In genomic region chr11:64778223-64778472, GRCh38 we compare ENCODE assay signal across 8 cellular contexts. TPM values are rescaled to one million over a fixed set of nuclear protein-coding genes. Genes with fewer than 3 reads are reported as not detected.
A peak's percentile ranks its signal among the peaks of the same experiment; 100 is the strongest.
DNase-seq lines count a peak whose midpoint lies in the region; ATAC-seq and TF ChIP-seq lines count a peak whose summit lies in the region.

No MANE protein-coding gene starts in this region.

- peak overlapping the region; percentile 99 for H3K27ac Mint-ChIP-seq in activated B cell treated with CpG ODN at 0.5 μM for 24 hours

- BruUV-seq in A673 (replicated peaks; lab: Mats Ljungman, UMichigan): no TSS peak

- no peaks in the 10 kb centered on the region for H3K9me3 Mint-ChIP-seq in activated B cell treated with CpG ODN at 0.5 μM for 24 hours

- H3K4me3 ChIP-seq in A673 (ENCODE audit: low read depth, low read length, poor library complexity, severe bottlenecking) (peak overlapping the region; percentile 80), H7 (ENCODE audit: insufficient read depth, low read depth, low read length) (peak overlapping the region; percentile 91), iPS-18a (ENCODE audit: low read length) (peak overlapping the region; percentile 58)

- H3K36me3 ChIP-seq in A673 (ENCODE audit: insufficient read depth, low read length, poor library complexity, severe bottlenecking) (peaks cover 44% of the 10 kb centered on the region), H7 (replicated peaks; ENCODE audit: control insufficient read depth, insufficient read depth, low read length) (peaks cover 34% of the 10 kb centered on the region), iPS-18a (ENCODE audit: control insufficient read depth, low read depth, low read length) (peaks cover 42% of the 10 kb centered on the region)

- DNase-seq in A673 (ENCODE audit: low spot score) (no peak), H7 (no peak), activated B cell treated with CpG ODN at 0.5 μM for 24 hours (no peak), AG08396 (ENCODE audit: low spot score) (no peak), NCI-H2081 treated with DMSO at 0.1 percent for 48 hours (lab: John Stamatoyannopoulos, UW) (no peak), occipital lobe (lab: John Stamatoyannopoulos, UW) (no peak)

- H3K27me3 ChIP-seq in A673 (replicated peaks; ENCODE audit: insufficient read depth, low read depth, low read length, poor library complexity) (no peaks in the 10 kb centered on the region), H7 (ENCODE audit: control insufficient read depth, insufficient read depth, low read length) (no peaks in the 10 kb centered on the region), iPS-18a (ENCODE audit: control insufficient read depth, insufficient read depth, low read length) (no peaks in the 10 kb centered on the region)

- POLR2A ChIA-PET in A673 (lab: Charles Lee; ENCODE audit: low non-redundant PET) (interaction anchor here (0.8 to 0.9 kb wide), 2 partner anchors 10 to 90 kb away, joined by 4 read pairs; no protein-coding TSS in a partner anchor), activated B cell treated with CpG ODN at 0.5 μM for 24 hours (lab: Charles Lee) (interaction anchor here (0.6 to 6.5 kb wide), 35 partner anchors 10 to 1988 kb away, joined by 3 to 197 read pairs (median 7); partner anchors contain the start of genes ARL2, CFL1, DPF2 and EHD1)

- peak; percentile 1 for ATAC-seq in activated B cell treated with CpG ODN at 0.5 μM for 24 hours (ENCODE audit: low read depth)

- H3K4me3 Mint-ChIP-seq in activated B cell treated with CpG ODN at 0.5 μM for 24 hours: peak overlapping the region; percentile 88

- CTCF ChIA-PET in A673 (lab: Charles Lee): interaction anchor here (0.5 to 1.0 kb wide), 4 partner anchors 10 to 110 kb away, joined by 3 to 6 read pairs (median 3); no protein-coding TSS in a partner anchor
- CTCF ChIA-PET in activated B cell treated with CpG ODN at 0.5 μM for 24 hours (lab: Charles Lee): interaction anchor here (0.9 to 1.4 kb wide), 4 partner anchors 21 to 89 kb away, joined by 3 to 4 read pairs (median 4); partner anchors contain the start of gene CDC42BPG

- intact Hi-C loops in A673 (cut with micrococcal nuclease; ENCODE audit: unreplicated experiment) (loop anchor here (2.0 to 5.0 kb wide), 2 partner anchors 67 to 1079 kb away; partner anchors contain the start of genes CDC42BPG and CFL1), activated B cell treated with CpG ODN at 0.5 μM for 24 hours (cut with micrococcal nuclease) (loop anchor here (1.0 to 10.0 kb wide), 9 partner anchors 24 to 533 kb away; partner anchors contain the start of genes ATG2A, EHD1, FKBP2 and MEN1)

- peaks cover 25% of the 10 kb centered on the region for H3K4me1 ChIP-seq in A673 (ENCODE audit: insufficient read depth, low read length, poor library complexity, severe bottlenecking)
- H3K4me1 ChIP-seq in iPS-18a (ENCODE audit: control insufficient read depth, low read depth, low read length): peaks cover 5% of the 10 kb centered on the region

- peaks cover 79% of the 10 kb centered on the region for H3K4me1 Mint-ChIP-seq in activated B cell treated with CpG ODN at 0.5 μM for 24 hours

- H3K27me3 Mint-ChIP-seq in activated B cell treated with CpG ODN at 0.5 μM for 24 hours: no peaks in the 10 kb centered on the region

- no peaks in the 10 kb centered on the region for H3K9me3 ChIP-seq in A673 (ENCODE audit: low read depth, low read length, poor library complexity, severe bottlenecking)
- H3K9me3 ChIP-seq in iPS-18a (ENCODE audit: control insufficient read depth, low read depth, low read length): no peaks in the 10 kb centered on the region

- TF ChIP-seq CTCF in A673 (conservative IDR thresholded peaks at IDR 0.05; ENCODE audit: low read depth, low read length): no peak
- TF ChIP-seq CTCF in activated B cell treated with CpG ODN at 0.5 μM for 24 hours (IDR thresholded peaks at IDR 0.05): no peak

- peak overlapping the region; percentile 55 for H3K9ac ChIP-seq in iPS-18a (ENCODE audit: low read length)

- H3K27ac ChIP-seq in A673 (ENCODE audit: low read depth, low read length, poor library complexity, severe bottlenecking) (peak overlapping the region; percentile 99), iPS-18a (ENCODE audit: low read length) (no peak overlapping the region), temporal lobe (ENCODE audit: low read depth, low read length) (peak overlapping the region; percentile 97)

- H3K36me3 Mint-ChIP-seq in activated B cell treated with CpG ODN at 0.5 μM for 24 hours (ENCODE audit: low read depth): peaks cover 46% of the 10 kb centered on the region

RNA-seq across cellular contexts. Expression of gene SF1, which starts 0.2 kb away (rescaled TPM):
- total RNA-seq in A673 (2021) (467 and 472 TPM in 2 replicates), activated B cell treated with CpG ODN at 0.5 μM for 24 hours (640 and 687 TPM in 2 replicates), temporal lobe (93.2 TPM), occipital lobe (80.0 TPM)
- total RNA-seq in H7 (2014; rRNA removed; shearing (Covaris generic)): 66.5 and 80.0 TPM in 2 replicates

RNA-seq across cellular contexts. Expression of gene PYGM, which starts 18.4 kb away (rescaled TPM):
- 2.4 and 2.9 TPM in 2 replicates for total RNA-seq in A673 (2021)
- total RNA-seq in H7 (2014; rRNA removed; shearing (Covaris generic)): 2.9 and 6.4 TPM in 2 replicates
- total RNA-seq in activated B cell treated with CpG ODN at 0.5 μM for 24 hours: 3.2 and 4.8 TPM in 2 replicates
- 1.5 TPM for total RNA-seq in temporal lobe
- 1.2 TPM for total RNA-seq in occipital lobe

RNA-seq across cellular contexts. Expression of gene MAP4K2, which starts 24.9 kb away (rescaled TPM):
- total RNA-seq in A673 (2021) (46.5 and 50.5 TPM in 2 replicates), activated B cell treated with CpG ODN at 0.5 μM for 24 hours (69.1 and 73.6 TPM in 2 replicates), temporal lobe (7.4 TPM), occipital lobe (9.8 TPM)
- total RNA-seq in H7 (2014; rRNA removed; shearing (Covaris generic)): 24.5 and 29.7 TPM in 2 replicates

RNA-seq across cellular contexts. Expression of gene MEN1, which starts 32.2 kb away (rescaled TPM):
- total RNA-seq in A673 (2021): 45.7 and 49.2 TPM in 2 replicates
- total RNA-seq in H7 (2014; rRNA removed; shearing (Covaris generic)): 31.7 and 40.0 TPM in 2 replicates
- 35.1 and 44.6 TPM in 2 replicates for total RNA-seq in activated B cell treated with CpG ODN at 0.5 μM for 24 hours
- 15.0 TPM for total RNA-seq in temporal lobe
- total RNA-seq in occipital lobe: 17.2 TPM

RNA-seq across cellular contexts. Expression of gene RASGRP2, which starts 34.2 kb away (rescaled TPM):
- total RNA-seq in A673 (2021) (2.0 and 3.5 TPM in 2 replicates), activated B cell treated with CpG ODN at 0.5 μM for 24 hours (165 and 177 TPM in 2 replicates), temporal lobe (22.9 TPM), occipital lobe (36.7 TPM)
- total RNA-seq in H7 (2014; rRNA removed; shearing (Covaris generic)): 9.2 and 12.3 TPM in 2 replicates
